Comparison of ENCODE assay signal across 1 cellular context in the genomic region with DNA sequence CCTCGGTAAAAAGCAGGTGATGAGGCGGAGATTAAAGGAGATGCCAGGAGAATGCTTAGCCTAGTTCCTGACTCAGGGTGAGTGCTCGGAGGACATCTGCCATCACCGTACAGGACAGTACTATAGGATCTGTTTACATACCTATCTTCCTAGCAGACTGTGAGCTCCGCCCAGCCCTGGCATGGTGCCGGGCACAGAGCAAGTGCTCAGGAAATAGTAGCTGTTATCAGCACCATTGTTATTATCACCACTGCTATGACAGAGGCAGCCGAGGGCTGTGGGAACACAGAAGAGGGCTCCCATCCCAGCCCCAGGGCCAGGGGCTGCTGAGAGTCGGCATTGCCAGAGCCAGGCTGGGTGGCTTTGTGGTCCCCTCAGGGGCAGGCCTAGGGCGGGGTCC.
TF ChIP-seq lines count a peak whose summit lies in the region.

No MANE protein-coding gene starts in this region.

TF ChIP-seq in endothelial cell of umbilical vein, 7 proteins besides CTCF, POLR2A, EP300 and RAD21:
- TF ChIP-seq, protein P1, sequence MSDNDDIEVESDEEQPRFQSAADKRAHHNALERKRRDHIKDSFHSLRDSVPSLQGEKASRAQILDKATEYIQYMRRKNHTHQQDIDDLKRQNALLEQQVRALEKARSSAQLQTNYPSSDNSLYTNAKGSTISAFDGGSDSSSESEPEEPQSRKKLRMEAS (IDR thresholded peaks at IDR 0.05; ENCODE audit: insufficient read depth, insufficient read length): no peak
- TF ChIP-seq GATA2 (IDR thresholded peaks at IDR 0.05; ENCODE audit: insufficient read depth, insufficient read length, low read depth, low read length): peak; percentile 19
TF ChIP-seq in endothelial cell of umbilical vein: peak in this region for 1.
